Comparison of ENCODE assay signal across 7 cellular contexts in genomic region chr4:177339794-177340374, GRCh38. TPM values are rescaled to one million over a fixed set of nuclear protein-coding genes. Genes with fewer than 3 reads are reported as not detected.
DNase-seq lines count a peak whose midpoint lies in the region; ATAC-seq and TF ChIP-seq lines count a peak whose summit lies in the region.

No MANE protein-coding gene starts in this region.

- no peak overlapping the region for H3K4me3 ChIP-seq in epithelial cell of esophagus (ENCODE audit: low read length)

- ATAC-seq in GM19438 (IDR thresholded peaks at IDR 0.05; ENCODE audit: low read depth, unreplicated experiment) (peak; percentile 95), HG03354 (IDR thresholded peaks at IDR 0.05; ENCODE audit: poor library complexity, severe bottlenecking, unreplicated experiment) (peak; percentile 99)

- DNase-seq in GM03348 (ENCODE audit: low spot score) (peak; percentile 67), RWPE1 (ENCODE audit: low spot score) (peak; percentile 41), epithelial cell of esophagus (ENCODE audit: low read depth) (peak; percentile 54), neural crest cell (ENCODE audit: low read depth, low spot score) (no peak), islet precursor cell (no peak)

- CTCF ChIA-PET in RWPE1 (lab: Yijun Ruan, JAX): interaction anchor here (0.6 to 4.3 kb wide), 4 partner anchors 16 to 94 kb away, joined by 3 to 39 read pairs (median 3); no protein-coding TSS in a partner anchor

- TF ChIP-seq CTCF in RWPE1 (conservative IDR thresholded peaks at IDR 0.05; ENCODE audit: low read depth): peak; percentile 76
- peak; percentile 65 for TF ChIP-seq CTCF in epithelial cell of esophagus (IDR thresholded peaks at IDR 0.05; ENCODE audit: insufficient read depth, low read depth, low read length, missing control alignments)
- TF ChIP-seq CTCF in neural crest cell (conservative IDR thresholded peaks at IDR 0.05): peak; percentile 72

- no peak overlapping the region for H3K27ac ChIP-seq in RWPE1

- peaks cover 16% of the 10 kb centered on the region for H3K36me3 Mint-ChIP-seq in neural crest cell (ENCODE audit: low read depth)

- H3K27ac Mint-ChIP-seq in neural crest cell (ENCODE audit: unreplicated experiment): no peak overlapping the region

- H3K4me3 Mint-ChIP-seq in neural crest cell: no peak overlapping the region

- H3K4me1 Mint-ChIP-seq in neural crest cell: no peaks in the 10 kb centered on the region

- H3K27me3 Mint-ChIP-seq in neural crest cell (ENCODE audit: low read depth): no peaks in the 10 kb centered on the region

- POLR2A ChIA-PET in RWPE1 (lab: Yijun Ruan, JAX; ENCODE audit: low non-redundant PET): no interaction called here

- H3K9me3 Mint-ChIP-seq in neural crest cell: no peaks in the 10 kb centered on the region

RNA-seq across cellular contexts. Expression of gene NEIL3, which starts 30.2 kb away (rescaled TPM):
- total RNA-seq in neural crest cell: 18.2 and 20.6 TPM in 2 replicates

Comparison
In these comparisons a context has a peak if more than half of its experiments do, and no peak if none do; other contexts are left out.
1. DNase-seq: peak in GM03348 (single experiment), RWPE1 (single experiment) and epithelial cell of esophagus (single experiment); none in neural crest cell (single experiment) and islet precursor cell (single experiment).
2. Peak in every context shown above with its lines, with median percentiles within 50 percentile points of each other: CTCF ChIP-seq.